Comparison of ENCODE assay signal across 18 cellular contexts in the genomic region with DNA sequence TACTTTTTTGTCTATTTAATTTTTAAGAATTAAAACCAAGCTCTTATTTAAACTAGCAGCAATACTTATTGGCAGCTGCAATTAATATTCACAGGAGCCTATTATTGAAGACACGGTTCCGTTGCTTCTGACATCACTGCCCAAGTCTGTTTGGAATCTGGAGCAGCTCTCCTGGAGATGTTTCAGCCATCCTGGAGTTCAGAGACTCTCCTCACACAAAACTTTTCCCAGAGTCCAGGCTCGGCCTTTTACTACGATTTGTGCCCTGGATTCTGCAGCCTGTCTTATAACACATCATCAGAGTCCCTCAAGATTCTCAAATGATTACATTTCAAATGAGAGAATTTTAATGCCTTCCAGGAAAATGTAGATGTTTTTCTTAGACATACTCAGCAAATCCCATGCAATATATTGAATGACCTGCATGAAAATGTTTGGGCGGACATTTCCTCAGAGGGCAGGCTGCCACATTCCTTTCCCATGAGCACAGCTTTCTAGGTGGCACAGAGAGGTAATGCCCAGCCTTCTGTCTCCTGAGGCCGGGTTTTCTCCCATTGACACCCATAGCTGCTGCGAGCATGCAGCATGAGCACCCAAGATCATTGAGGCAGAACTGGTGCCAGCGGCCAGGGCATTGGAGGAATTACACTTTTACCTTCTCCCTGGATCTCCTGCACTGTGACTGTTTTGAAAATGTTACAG.
A peak's percentile ranks its signal among the peaks of the same experiment; 100 is the strongest.
DNase-seq lines count a peak whose midpoint lies in the region; TF ChIP-seq lines count a peak whose summit lies in the region.
"Had no signal": no experiment of that assay in that cellular context is flagged by ENCODE, and none has a peak within 500 bp of the region (broad histone marks: within the 10 kb centered on the region; RNA-seq: fewer than 3 reads in every experiment).

No MANE protein-coding gene starts in this region.

- H3K4me1 ChIP-seq in SK-N-SH (ENCODE audit: control insufficient read depth in 1 of 2, insufficient read depth in 2 of 2, low read depth in 1 of 2, low read length in 1 of 2), result peaks cover 0 to 18% of the 10 kb centered on the region in 2 experiments; a peak in 1 of 4 replicates
- peaks cover 26 to 38% (median 36%) of the 10 kb centered on the region in 4 donors for H3K4me1 ChIP-seq in esophagus muscularis mucosa
- H3K4me1 ChIP-seq in osteoblast (ENCODE audit: insufficient read depth, low read length), result peaks cover 31% of the 10 kb centered on the region
- H3K4me1 ChIP-seq: BLaER1 treated with 17β-estradiol and CSF1 and Interleukin-3, amounts not matched to agents 10 nM and 100 nM had no signal

- H3K79me2 ChIP-seq in SK-N-SH (ENCODE audit: insufficient read depth), result no peaks in the 10 kb centered on the region
- H3K79me2 ChIP-seq in osteoblast (ENCODE audit: insufficient read depth, low read length), result no peaks in the 10 kb centered on the region

- peak overlapping the region; percentile 27; the same call in 1 of the 2 replicates for H3K4me2 ChIP-seq in SK-N-SH
- no peak overlapping the region for H3K4me2 ChIP-seq in osteoblast (ENCODE audit: insufficient read depth, low read length)
- H3K4me2 ChIP-seq: BLaER1 treated with 17β-estradiol and CSF1 and Interleukin-3, amounts not matched to agents 10 nM and 100 nM had no signal

- no peaks in the 10 kb centered on the region for H3K9me2 ChIP-seq in SK-N-SH

- H3K36me3 ChIP-seq in SK-N-SH (replicated peaks in 1 of 2; ENCODE audit: control insufficient read depth in 1 of 2, insufficient read depth in 2 of 2, low read length in 1 of 2) (no peaks in the 10 kb centered on the region), esophagus muscularis mucosa (no peaks in the 10 kb centered on the region), osteoblast (ENCODE audit: insufficient read depth, low read length) (no peaks in the 10 kb centered on the region)
- H3K36me3 ChIP-seq: BLaER1 treated with 17β-estradiol and CSF1 and Interleukin-3, amounts not matched to agents 10 nM and 100 nM; gastrocnemius medialis had no signal

- H3K9ac ChIP-seq in SK-N-SH, result no peak overlapping the region
- H3K9ac ChIP-seq: BLaER1 treated with 17β-estradiol and CSF1 and Interleukin-3, amounts not matched to agents 10 nM and 100 nM had no signal

- no peak for TF ChIP-seq POLR2A in esophagus muscularis mucosa (IDR thresholded peaks at IDR 0.05; ENCODE audit: low read depth)

- peaks cover 9% of the 10 kb centered on the region for H3K27me3 Mint-ChIP-seq in activated naive CD4-positive, alpha-beta T cell treated with anti-CD3 and anti-CD28 coated beads, Interleukin-2, amount 10 ng/mL, durations not matched to agents 7 days and 5 days

- peak overlapping the region in 1 of 2 experiments; percentile 21; a peak in 1 of 4 replicates for H3K27ac ChIP-seq in SK-N-SH (ENCODE audit: low read depth in 2 of 2, low read length in 1 of 2)
- H3K27ac ChIP-seq in esophagus muscularis mucosa (replicated peaks in 1 of 4), result peak overlapping the region; percentile 45 to 70 (median 60)
- H3K27ac ChIP-seq in osteoblast (ENCODE audit: low read depth, low read length), result no peak overlapping the region
- H3K27ac ChIP-seq: BLaER1 treated with 17β-estradiol and CSF1 and Interleukin-3, amounts not matched to agents 10 nM and 100 nM; gastrocnemius medialis; testis had no signal

- H3K9me3 ChIP-seq in SK-N-SH (no peaks in the 10 kb centered on the region), esophagus muscularis mucosa (peaks cover 0 to 11% (median 4%) of the 10 kb centered on the region in 4 donors), osteoblast (ENCODE audit: low read depth, low read length) (peaks cover 8% of the 10 kb centered on the region)
- H3K9me3 ChIP-seq: gastrocnemius medialis, testis had no signal

- H3K9me3 Mint-ChIP-seq in activated naive CD4-positive, alpha-beta T cell treated with anti-CD3 and anti-CD28 coated beads, Interleukin-2, amount 10 ng/mL, durations not matched to agents 7 days and 5 days, result peaks cover 6% of the 10 kb centered on the region

- CTCF ChIA-PET in SK-N-SH (lab: Yijun Ruan, JAX), result interaction anchor here (1.0 to 1.7 kb wide), 3 partner anchors 75 to 353 kb away, joined by 3 to 5 read pairs (median 4); no protein-coding TSS in a partner anchor
- CTCF ChIA-PET in activated naive CD4-positive, alpha-beta T cell treated with anti-CD3 and anti-CD28 coated beads, Interleukin-2, amount 10 ng/mL, durations not matched to agents 7 days and 5 days (lab: Charles Lee), result no interaction called here

- H3F3A ChIP-seq in SK-N-SH (replicated peaks; ENCODE audit: insufficient read depth), result peaks cover 13% of the 10 kb centered on the region

- H3K4me3 Mint-ChIP-seq in activated naive CD4-positive, alpha-beta T cell treated with anti-CD3 and anti-CD28 coated beads, Interleukin-2, amount 10 ng/mL, durations not matched to agents 7 days and 5 days, result no peak overlapping the region
- H3K4me3 Mint-ChIP-seq: activated T-cell treated with anti-CD3 and anti-CD28 coated beads, Interleukin-2, amount 50 U/mL, for 72 hours had no signal

- TF ChIP-seq EP300 in SK-N-SH (IDR thresholded peaks at IDR 0.05; ENCODE audit: borderline replicate concordance in 1 of 2, low read depth in 1 of 2, low read length in 1 of 2) (no peak), esophagus muscularis mucosa (IDR thresholded peaks at IDR 0.05) (no peak)

- no peak for TF ChIP-seq CTCF in SK-N-SH (IDR thresholded peaks at IDR 0.05)
- no peak for TF ChIP-seq CTCF in esophagus muscularis mucosa (IDR thresholded peaks at IDR 0.05)
- no peak for TF ChIP-seq CTCF in osteoblast (IDR thresholded peaks at IDR 0.05; ENCODE audit: extremely low read depth, low read depth, low read length)

- DNase-seq in H4 (ENCODE audit: low spot score) (peak; percentile 61), SK-N-SH (no peak), esophagus muscularis mucosa (ENCODE audit: extremely low spot score) (peak; percentile 60), osteoblast (ENCODE audit: insufficient read length, low spot score, missing footprints) (peak; percentile 56), SK-N-DZ (ENCODE audit: low spot score) (no peak), 8988T (no peak), cerebellar cortex (ENCODE audit: low spot score) (no peak)
- no peak for DNase-seq in activated naive CD4-positive, alpha-beta T cell treated with anti-CD3 and anti-CD28 coated beads, Interleukin-2, amount 10 ng/mL, durations not matched to agents 7 days and 5 days
- DNase-seq: activated CD4-positive, alpha-beta T cell treated with anti-CD3 and anti-CD28 coated beads, Interleukin-2, amount 50 U/mL, for 4 hours; activated T-cell treated with anti-CD3 and anti-CD28 coated beads, Interleukin-2, amount 50 U/mL, for 72 hours; aorta; effector CD4-positive, alpha-beta T cell; gastrocnemius medialis; MM.1S; NCI-H82; testis had no signal

- H3K27me3 ChIP-seq in SK-N-SH (ENCODE audit: insufficient read depth) (no peaks in the 10 kb centered on the region), esophagus muscularis mucosa (no peaks in the 10 kb centered on the region), osteoblast (ENCODE audit: insufficient read depth, low read length) (peaks cover 8% of the 10 kb centered on the region)
- H3K27me3 ChIP-seq: BLaER1 treated with 17β-estradiol and CSF1 and Interleukin-3, amounts not matched to agents 10 nM and 100 nM; gastrocnemius medialis; testis had no signal

- intact Hi-C loops in esophagus muscularis mucosa (cut with DNase I), result no loop called here

- no peaks in the 10 kb centered on the region for H4K20me1 ChIP-seq in SK-N-SH (ENCODE audit: insufficient read depth)
- no peaks in the 10 kb centered on the region for H4K20me1 ChIP-seq in osteoblast (ENCODE audit: insufficient read depth, low read length)
- H4K20me1 ChIP-seq: BLaER1 treated with 17β-estradiol and CSF1 and Interleukin-3, amounts not matched to agents 10 nM and 100 nM had no signal

- no peak overlapping the region for H3K4me3 ChIP-seq in SK-N-SH (ENCODE audit: low read depth in 2 of 2, low read length in 1 of 2)
- no peak overlapping the region for H3K4me3 ChIP-seq in esophagus muscularis mucosa
- H3K4me3 ChIP-seq in osteoblast (ENCODE audit: insufficient read depth, low read length), result no peak overlapping the region
- H3K4me3 ChIP-seq: BLaER1 treated with 17β-estradiol and CSF1 and Interleukin-3, amounts not matched to agents 10 nM and 100 nM; gastrocnemius medialis; GM12878; testis had no signal

- H3K36me3 Mint-ChIP-seq in activated naive CD4-positive, alpha-beta T cell treated with anti-CD3 and anti-CD28 coated beads, Interleukin-2, amount 10 ng/mL, durations not matched to agents 7 days and 5 days, result no peaks in the 10 kb centered on the region

- no peak overlapping the region for H3K27ac Mint-ChIP-seq in activated naive CD4-positive, alpha-beta T cell treated with anti-CD3 and anti-CD28 coated beads, Interleukin-2, amount 10 ng/mL, durations not matched to agents 7 days and 5 days
- H3K27ac Mint-ChIP-seq: activated T-cell treated with anti-CD3 and anti-CD28 coated beads, Interleukin-2, amount 50 U/mL, for 72 hours had no signal

- WGBS in SK-N-SH (ENCODE audit: low lambda C conversion rate), result 84% methylated on average over 7 of the region's 8 CpGs
- 58% methylated on average over 8 of the region's 8 CpGs for WGBS in esophagus muscularis mucosa

- no peak overlapping the region for H2AFZ ChIP-seq in SK-N-SH (ENCODE audit: low read depth)
- H2AFZ ChIP-seq in osteoblast (ENCODE audit: low read length), result no peak overlapping the region

- no peak for TF ChIP-seq RAD21 in SK-N-SH (IDR thresholded peaks at IDR 0.05; ENCODE audit: low read length)

- no peaks in the 10 kb centered on the region for H3K4me1 Mint-ChIP-seq in activated naive CD4-positive, alpha-beta T cell treated with anti-CD3 and anti-CD28 coated beads, Interleukin-2, amount 10 ng/mL, durations not matched to agents 7 days and 5 days

- POLR2A ChIA-PET in SK-N-SH (lab: Yijun Ruan, JAX), result no interaction called here

TF ChIP-seq in SK-N-SH, 30 proteins besides CTCF, POLR2A, EP300 and RAD21:
- TF ChIP-seq GATA2 (CRISPR knock-in tag; IDR thresholded peaks at IDR 0.05) (no peak), RFX5 (IDR thresholded peaks at IDR 0.05; ENCODE audit: low read length) (no peak), CHD2 (IDR thresholded peaks at IDR 0.05; ENCODE audit: low read length, partially characterized antibody) (no peak), FOSL2 (IDR thresholded peaks at IDR 0.05; ENCODE audit: borderline replicate concordance, low read depth) (no peak), NFIC (IDR thresholded peaks at IDR 0.05; ENCODE audit: borderline replicate concordance) (no peak), TEAD4 (IDR thresholded peaks at IDR 0.05; ENCODE audit: borderline replicate concordance, insufficient read depth) (peak; percentile 48; the same call in 1 of the 2 replicates)
- TF ChIP-seq, protein P1, sequence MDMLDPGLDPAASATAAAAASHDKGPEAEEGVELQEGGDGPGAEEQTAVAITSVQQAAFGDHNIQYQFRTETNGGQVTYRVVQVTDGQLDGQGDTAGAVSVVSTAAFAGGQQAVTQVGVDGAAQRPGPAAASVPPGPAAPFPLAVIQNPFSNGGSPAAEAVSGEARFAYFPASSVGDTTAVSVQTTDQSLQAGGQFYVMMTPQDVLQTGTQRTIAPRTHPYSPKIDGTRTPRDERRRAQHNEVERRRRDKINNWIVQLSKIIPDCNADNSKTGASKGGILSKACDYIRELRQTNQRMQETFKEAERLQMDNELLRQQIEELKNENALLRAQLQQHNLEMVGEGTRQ (IDR thresholded peaks at IDR 0.05; ENCODE audit: borderline replicate concordance, low read depth, low read length), result no peak

Comparison
In these comparisons a context has a peak if more than half of its experiments do, and no peak if none do; other contexts are left out.
1. DNase-seq: peak in H4 (single experiment), esophagus muscularis mucosa (single experiment) and osteoblast (single experiment); none in SK-N-SH (single experiment), SK-N-DZ (single experiment), 8988T (single experiment), cerebellar cortex (single experiment) and activated naive CD4-positive, alpha-beta T cell treated with anti-CD3 and anti-CD28 coated beads, Interleukin-2, amount 10 ng/mL, durations not matched to agents 7 days and 5 days (single experiment).